ENCODE assay signal across 18 cellular contexts in the genomic region with DNA sequence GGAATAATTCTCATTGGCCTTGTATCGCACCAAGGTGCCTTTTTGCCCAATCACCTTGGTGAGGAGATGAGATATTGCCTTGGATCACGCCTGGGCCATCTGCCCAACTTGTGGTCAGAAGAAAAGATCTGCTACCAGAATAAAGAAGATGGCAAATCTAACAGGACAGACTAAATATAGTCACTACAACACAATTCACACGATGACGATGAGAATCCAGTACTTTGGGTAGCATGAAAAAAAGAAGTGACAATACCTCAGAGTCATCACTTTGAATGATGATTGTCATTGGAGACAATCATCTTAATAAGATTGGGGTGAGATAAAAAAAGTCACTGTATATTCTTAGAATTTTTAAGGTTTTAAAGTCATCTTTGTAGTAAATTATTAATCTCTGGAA.
"Had no signal": no experiment of that assay in that cellular context is flagged by ENCODE, and none has a peak within 500 bp of the region (broad histone marks: within the 10 kb centered on the region; RNA-seq: fewer than 3 reads in every experiment).

No MANE protein-coding gene starts in this region.

- DNase-seq: cortex of kidney; dorsolateral prefrontal cortex; effector CD8-positive, alpha-beta T cell; foreskin melanocyte; head of caudate nucleus; left colon; left ventricle myocardium superior; mesendoderm; naive B cell; nephron progenitor cell; posterior cingulate gyrus; sigmoid colon; stimulated activated CD4-positive, alpha-beta T cell treated with anti-CD3 and anti-CD28 coated beads, Interleukin-12 subunit alpha, Interleukin-12 subunit beta, amount 100 ng/mL, for 4 hours; stimulated activated naive CD4-positive, alpha-beta T cell treated with Interleukin-2 at 50 U/mL for 16 hours; upper lobe of left lung; uterus had no signal

- H3K27me3 ChIP-seq: hepatocyte, sigmoid colon, upper lobe of left lung, uterus had no signal

- H3K79me2 ChIP-seq: hepatocyte had no signal

- H3K9me3 ChIP-seq: sigmoid colon, upper lobe of left lung, uterus had no signal

- H3K4me3 Mint-ChIP-seq: naive B cell, nephron progenitor cell had no signal

- H2AFZ ChIP-seq: hepatocyte had no signal

- ATAC-seq: left colon, left ventricle myocardium superior had no signal

- H3K4me3 ChIP-seq: dorsolateral prefrontal cortex, hepatocyte, sigmoid colon, skin epidermis, upper lobe of left lung, uterus had no signal

- H3K36me3 ChIP-seq: sigmoid colon, upper lobe of left lung, uterus had no signal

- H3K27ac ChIP-seq: dorsolateral prefrontal cortex, hepatocyte, sigmoid colon, skin epidermis, uterus had no signal

- H3K4me2 ChIP-seq: hepatocyte had no signal

- H3K4me1 Mint-ChIP-seq: naive B cell, nephron progenitor cell had no signal

- H3K36me3 Mint-ChIP-seq: naive B cell had no signal

- H3K4me1 ChIP-seq: sigmoid colon, upper lobe of left lung, uterus had no signal

- H3K27ac Mint-ChIP-seq: nephron progenitor cell had no signal
